ENCODE assay signal across 17 cellular contexts in genomic region chr6:1993049-1993448, GRCh38.
DNase-seq lines count a peak whose midpoint lies in the region; FAIRE-seq and TF ChIP-seq lines count a peak whose summit lies in the region.
"Had no signal": no experiment of that assay in that cellular context is flagged by ENCODE, and none has a peak within 500 bp of the region (broad histone marks: within the 10 kb centered on the region; RNA-seq: fewer than 3 reads in every experiment).

No MANE protein-coding gene starts in this region.

- peak overlapping the region; percentile 74 for H3K4me2 ChIP-seq in osteoblast (ENCODE audit: insufficient read depth, low read length)

- H3K27me3 ChIP-seq in brain microvascular endothelial cell (replicated peaks) (no peaks in the 10 kb centered on the region), osteoblast (ENCODE audit: insufficient read depth, low read length) (no peaks in the 10 kb centered on the region), esophagus muscularis mucosa (no peaks in the 10 kb centered on the region)
- H3K27me3 ChIP-seq: sigmoid colon had no signal

- in situ Hi-C loops in brain microvascular endothelial cell (cut with HindIII; ENCODE audit: low pct_ligation_motif_present, low sequenced_read_pairs), result no loop called here

- no peaks in the 10 kb centered on the region for H3K79me2 ChIP-seq in osteoblast (ENCODE audit: insufficient read depth, low read length)

- no peak for TF ChIP-seq POLR2A in esophagus muscularis mucosa (IDR thresholded peaks at IDR 0.05; ENCODE audit: low read depth)

- intact Hi-C loops in esophagus muscularis mucosa (cut with DNase I), result no loop called here

- H3K27ac ChIP-seq in brain microvascular endothelial cell (no peak overlapping the region), osteoblast (ENCODE audit: low read depth, low read length) (no peak overlapping the region), esophagus muscularis mucosa (replicated peaks in 1 of 4) (no peak overlapping the region)
- H3K27ac ChIP-seq: sigmoid colon had no signal

- TF ChIP-seq CTCF in brain microvascular endothelial cell (IDR thresholded peaks at IDR 0.05; ENCODE audit: low read depth, low read length, missing control alignments) (no peak), osteoblast (IDR thresholded peaks at IDR 0.05; ENCODE audit: extremely low read depth, low read depth, low read length) (no peak), esophagus muscularis mucosa (IDR thresholded peaks at IDR 0.05) (no peak)

- H3K4me1 ChIP-seq in osteoblast (ENCODE audit: insufficient read depth, low read length) (peaks cover 13% of the 10 kb centered on the region), esophagus muscularis mucosa (no peaks in the 10 kb centered on the region)
- H3K4me1 ChIP-seq: sigmoid colon had no signal

- H4K20me1 ChIP-seq in osteoblast (ENCODE audit: insufficient read depth, low read length), result no peaks in the 10 kb centered on the region

- TF ChIP-seq EP300 in esophagus muscularis mucosa (IDR thresholded peaks at IDR 0.05), result no peak

- WGBS in esophagus muscularis mucosa, result 77% methylated on average over 5 of the region's 5 CpGs

- H3K36me3 ChIP-seq in brain microvascular endothelial cell (replicated peaks) (no peaks in the 10 kb centered on the region), osteoblast (ENCODE audit: insufficient read depth, low read length) (no peaks in the 10 kb centered on the region), esophagus muscularis mucosa (no peaks in the 10 kb centered on the region)
- H3K36me3 ChIP-seq: sigmoid colon had no signal

- no peak overlapping the region for H3K4me3 ChIP-seq in brain microvascular endothelial cell (ENCODE audit: low read depth, low read length)
- peak overlapping the region; percentile 29 for H3K4me3 ChIP-seq in osteoblast (ENCODE audit: insufficient read depth, low read length)
- H3K4me3 ChIP-seq in esophagus muscularis mucosa, result no peak overlapping the region
- H3K4me3 ChIP-seq: sigmoid colon had no signal

- H3K9me3 ChIP-seq in osteoblast (ENCODE audit: low read depth, low read length) (no peaks in the 10 kb centered on the region), esophagus muscularis mucosa (no peaks in the 10 kb centered on the region)

- no peak overlapping the region for H2AFZ ChIP-seq in osteoblast (ENCODE audit: low read length)

- no peak for FAIRE-seq in frontal cortex (lab: Jason Lieb, UNC)
- FAIRE-seq: GM12891, TTC549 had no signal

- peak; percentile 54 for DNase-seq in ELR (ENCODE audit: low read depth)
- DNase-seq in NCI-H226, result peak; percentile 57
- peak; percentile 7 for DNase-seq in brain microvascular endothelial cell
- peak; percentile 37 for DNase-seq in osteoblast (ENCODE audit: insufficient read length, low spot score, missing footprints)
- DNase-seq in NCI-H2029 (lab: John Stamatoyannopoulos, UW), result no peak
- DNase-seq in frontal cortex (ENCODE audit: low spot score in 2 of 2), result no peak
- no peak for DNase-seq in esophagus muscularis mucosa (ENCODE audit: extremely low spot score)
- DNase-seq: activated CD4-positive, alpha-beta T cell treated with anti-CD3 and anti-CD28 coated beads for 4 hours; CD4-positive, alpha-beta memory T cell; DMS153; foreskin melanocyte; left cardiac atrium; NCI-H510A treated with DMSO at 0.1 percent for 48 hours; sigmoid colon; SW 1271 had no signal

Comparison
In these comparisons a context has a peak if more than half of its experiments do, and no peak if none do; other contexts are left out.
1. DNase-seq: peak in ELR (single experiment), NCI-H226 (single experiment), brain microvascular endothelial cell (single experiment) and osteoblast (single experiment); none in NCI-H2029 (single experiment), frontal cortex (0 of 2) and esophagus muscularis mucosa (single experiment).